Comparison of ENCODE assay signal across 17 cellular contexts in the genomic region with DNA sequence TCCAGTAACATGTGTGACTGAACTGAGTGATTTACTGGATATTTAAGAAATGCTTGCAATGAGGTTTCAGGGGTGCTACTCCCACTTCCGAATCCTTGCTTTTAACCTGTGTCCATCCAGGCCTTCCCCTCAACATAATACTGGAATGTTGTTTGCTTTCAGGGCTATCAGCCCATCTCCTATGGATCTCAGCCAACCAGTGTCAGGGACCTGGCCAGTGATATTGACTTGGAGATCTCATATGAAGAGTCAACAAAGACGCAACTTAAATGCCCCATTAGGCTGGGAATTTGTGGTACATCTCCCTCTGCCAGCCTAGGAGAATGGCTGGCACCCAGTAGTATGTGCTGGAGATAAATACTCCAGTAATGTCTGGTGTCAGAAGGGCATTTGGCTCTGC. TPM values are rescaled to one million over a fixed set of nuclear protein-coding genes. Genes with fewer than 3 reads are reported as not detected.
DNase-seq lines count a peak whose midpoint lies in the region; ATAC-seq and TF ChIP-seq lines count a peak whose summit lies in the region.
"Had no signal": no experiment of that assay in that cellular context is flagged by ENCODE, and none has a peak within 500 bp of the region (broad histone marks: within the 10 kb centered on the region; RNA-seq: fewer than 3 reads in every experiment).

No MANE protein-coding gene starts in this region.

- peak; percentile 28 to 41 (median 35) for ATAC-seq in right lobe of liver
- ATAC-seq in HG03045 (IDR thresholded peaks at IDR 0.05; ENCODE audit: unreplicated experiment), result no peak
- ATAC-seq: activated CD8-positive, alpha-beta memory T cell treated with anti-CD3 and anti-CD28 coated beads, Interleukin-2, amount 10 ng/mL, durations not matched to agents 7 days and 5 days; GM12878 had no signal

- no peak for DNase-seq in breast epithelium (ENCODE audit: low spot score in 2 of 2)
- DNase-seq in MCF 10A (ENCODE audit: unreplicated experiment), result no peak
- no peak for DNase-seq in SK-N-MC (ENCODE audit: low read depth, low spot score)
- DNase-seq in right lobe of liver, result peak in 2 of 3 donors; percentile 54 to 67
- DNase-seq in transverse colon, result no peak
- no peak for DNase-seq in NCI-H748 treated with DMSO at 0.1 percent for 48 hours (lab: John Stamatoyannopoulos, UW)
- DNase-seq in testis, result no peak
- DNase-seq: activated CD8-positive, alpha-beta memory T cell treated with anti-CD3 and anti-CD28 coated beads, Interleukin-2, amount 10 ng/mL, durations not matched to agents 7 days and 5 days; activated naive CD8-positive, alpha-beta T cell treated with anti-CD3 and anti-CD28 coated beads, Interleukin-2, amount 10 ng/mL, durations not matched to agents 7 days and 5 days; AML-193; cerebellar nuclear complex; hippocampal formation; MG63; nucleus accumbens had no signal

- H3K27me3 Mint-ChIP-seq in MCF 10A (ENCODE audit: insufficient read depth, unreplicated experiment), result no peaks in the 10 kb centered on the region

- H3K9me3 Mint-ChIP-seq in MCF 10A (ENCODE audit: unreplicated experiment), result no peaks in the 10 kb centered on the region
- H3K9me3 Mint-ChIP-seq: activated naive CD8-positive, alpha-beta T cell treated with anti-CD3 and anti-CD28 coated beads, Interleukin-2, amount 10 ng/mL, durations not matched to agents 7 days and 5 days had no signal

- TF ChIP-seq CTCF in breast epithelium (IDR thresholded peaks at IDR 0.05) (no peak), MCF 10A (IDR thresholded peaks at IDR 0.05; ENCODE audit: unreplicated experiment) (no peak), right lobe of liver (IDR thresholded peaks at IDR 0.05) (no peak), transverse colon (IDR thresholded peaks at IDR 0.05) (no peak), testis (IDR thresholded peaks at IDR 0.05) (no peak)

- POLR2A ChIA-PET in MCF 10A (lab: Yijun Ruan, JAX), result interaction anchor here (0.7 to 2.2 kb wide), 3 partner anchors 31 to 273 kb away, joined by 3 to 21 read pairs (median 3); no protein-coding TSS in a partner anchor

- intact Hi-C loops in breast epithelium (cut with DNase I; ENCODE audit: low total_unique reads) (loop anchor here (5.0 kb wide), 1 partner anchor 928 kb away; no protein-coding TSS in a partner anchor), MCF 10A (cut with micrococcal nuclease) (loop anchor here (5.0 kb wide), 2 partner anchors 322 to 407 kb away; partner anchors contain the start of genes ERG28, FLVCR2 and TTLL5), right lobe of liver (cut with DNase I) (loop anchor here (5.0 to 10.0 kb wide), 2 partner anchors 80 to 272 kb away; no protein-coding TSS in a partner anchor), transverse colon (cut with DNase I; ENCODE audit: low total_unique reads) (loop anchor here (5.0 kb wide), 1 partner anchor 77 kb away; no protein-coding TSS in a partner anchor), testis (cut with DNase I; ENCODE audit: low total_unique reads) (loop anchor here (5.0 kb wide), 1 partner anchor 267 kb away; no protein-coding TSS in a partner anchor)

- H3K27me3 ChIP-seq in breast epithelium (no peaks in the 10 kb centered on the region), right lobe of liver (no peaks in the 10 kb centered on the region), transverse colon (no peaks in the 10 kb centered on the region), testis (no peaks in the 10 kb centered on the region)
- H3K27me3 ChIP-seq: MG63 had no signal

- no peaks in the 10 kb centered on the region for H3K36me3 ChIP-seq in breast epithelium
- H3K36me3 ChIP-seq in SK-N-MC (ENCODE audit: insufficient read depth, low read length), result no peaks in the 10 kb centered on the region; the same call in 1 of the 2 replicates
- no peaks in the 10 kb centered on the region for H3K36me3 ChIP-seq in right lobe of liver
- no peaks in the 10 kb centered on the region for H3K36me3 ChIP-seq in transverse colon
- H3K36me3 ChIP-seq in testis (ENCODE audit: low read depth, missing control alignments), result no peaks in the 10 kb centered on the region
- H3K36me3 ChIP-seq: MG63 had no signal

- peaks cover 3% of the 10 kb centered on the region for H3K36me3 Mint-ChIP-seq in MCF 10A (ENCODE audit: insufficient read depth, unreplicated experiment)
- H3K36me3 Mint-ChIP-seq: activated CD8-positive, alpha-beta memory T cell treated with anti-CD3 and anti-CD28 coated beads, Interleukin-2, amount 10 ng/mL, durations not matched to agents 7 days and 5 days; activated naive CD8-positive, alpha-beta T cell treated with anti-CD3 and anti-CD28 coated beads, Interleukin-2, amount 10 ng/mL, durations not matched to agents 7 days and 5 days had no signal

- no peak overlapping the region for H3K27ac Mint-ChIP-seq in MCF 10A (ENCODE audit: low read depth, unreplicated experiment)
- H3K27ac Mint-ChIP-seq: activated naive CD8-positive, alpha-beta T cell treated with anti-CD3 and anti-CD28 coated beads, Interleukin-2, amount 10 ng/mL, durations not matched to agents 7 days and 5 days had no signal

- H3K4me1 ChIP-seq in breast epithelium, result peaks cover 0 to 13% of the 10 kb centered on the region in 2 donors
- H3K4me1 ChIP-seq in right lobe of liver, result peaks cover 0 to 36% (median 18%) of the 10 kb centered on the region in 4 donors
- peaks cover 14 to 39% (median 24%) of the 10 kb centered on the region in 4 donors for H3K4me1 ChIP-seq in transverse colon
- peaks cover 10% of the 10 kb centered on the region for H3K4me1 ChIP-seq in testis

- no peak overlapping the region for H3K4me3 Mint-ChIP-seq in MCF 10A (ENCODE audit: unreplicated experiment)

- TF ChIP-seq POLR2A in breast epithelium (IDR thresholded peaks at IDR 0.05), result no peak
- peak; percentile 33 for TF ChIP-seq POLR2A in right lobe of liver (IDR thresholded peaks at IDR 0.05)
- no peak for TF ChIP-seq POLR2A in transverse colon (IDR thresholded peaks at IDR 0.05)
- TF ChIP-seq POLR2A in testis (IDR thresholded peaks at IDR 0.05), result no peak

- H3K4me3 ChIP-seq in breast epithelium (no peak overlapping the region), SK-N-MC (no peak overlapping the region; the same call in 1 of the 2 replicates), right lobe of liver (no peak overlapping the region), transverse colon (no peak overlapping the region), testis (no peak overlapping the region)

- CTCF ChIA-PET in MCF 10A (lab: Yijun Ruan, JAX), result interaction anchor here (0.7 to 12.0 kb wide), 6 partner anchors 10 to 282 kb away, joined by 3 to 205 read pairs (median 6); no protein-coding TSS in a partner anchor

- no TSS peak for BruUV-seq in MCF 10A (replicated peaks; lab: Mats Ljungman, UMichigan)

- TF ChIP-seq EP300 in transverse colon (IDR thresholded peaks at IDR 0.05; ENCODE audit: low read depth), result no peak

- H3K27ac ChIP-seq in breast epithelium (peak overlapping the region; percentile 93), SK-N-MC (peak overlapping the region; percentile 70), right lobe of liver (peak overlapping the region; percentile 78 to 95 (median 80)), transverse colon (peak overlapping the region in 3 of 4 donors; percentile 89 to 93 (median 92)), testis (no peak overlapping the region)
- H3K27ac ChIP-seq: epithelial cell of prostate had no signal

- H3K9ac ChIP-seq in SK-N-MC (ENCODE audit: insufficient read length), result no peak overlapping the region

- 36% methylated on average over 2 of the region's 2 CpGs for WGBS in right lobe of liver (ENCODE audit: insufficient coverage, low coverage, low lambda C conversion rate, missing lambda C conversion rate)
- WGBS in transverse colon (ENCODE audit: low coverage in 1 of 2), 2 donors, result 75% methylated on average over 2 of the region's 2 CpGs; no CpG with 5 or more reads in 1 of the 2 donors
- whole genome bisulfite sequencing in testis, 2 donors, result 76 to 90% methylated on average over 2 of the region's 2 CpGs

- in situ Hi-C loops in transverse colon (cut with MboI; ENCODE audit: low pct_ligation_motif_present in 1 of 4, low pct_unique_long_range_greater_than_20kb in 1 of 4, low sequenced_read_pairs in 3 of 4), result loop anchor here (5.0 to 10.0 kb wide), 3 partner anchors 80 to 270 kb away; no protein-coding TSS in a partner anchor

- H3K4me1 Mint-ChIP-seq in MCF 10A (ENCODE audit: insufficient read depth, unreplicated experiment), result peaks cover 26% of the 10 kb centered on the region

- H3K9me3 ChIP-seq in breast epithelium, result no peaks in the 10 kb centered on the region
- H3K9me3 ChIP-seq in SK-N-MC (ENCODE audit: low read depth, low read length), result no peaks in the 10 kb centered on the region
- no peaks in the 10 kb centered on the region for H3K9me3 ChIP-seq in right lobe of liver
- H3K9me3 ChIP-seq in transverse colon, result no peaks in the 10 kb centered on the region
- no peaks in the 10 kb centered on the region for H3K9me3 ChIP-seq in testis
- H3K9me3 ChIP-seq: MG63 had no signal

RNA-seq across cellular contexts. Expression of gene IFT43, which starts 0.9 kb away (rescaled TPM):
- 10 to 100 TPM; 21.4 to 47.2 (median 41.9) TPM for total RNA-seq in breast epithelium
- total RNA-seq in MCF 10A (2022), result 34.9 and 52.9 TPM in 2 replicates
- 10 to 100 TPM; 13.8 to 36.6 (median 20.7) TPM for total RNA-seq in right lobe of liver
- 100 to 1,000 TPM in 1 of 4 donors, 10 to 100 TPM in 3; 24.5 to 412 (median 31.2) TPM for total RNA-seq in transverse colon
- total RNA-seq in testis, result 10 to 100 TPM; 55.1 to 68.4 TPM
- polyA plus RNA-seq in testis (ENCODE audit: insufficient read depth, low read depth, low replicate concordance), result 85.4 TPM

RNA-seq across cellular contexts. Expression of gene TGFB3, which starts 2.9 kb away (rescaled TPM):
- total RNA-seq in breast epithelium, result 10 to 100 TPM in 2 of 3 donors, 1 to 10 TPM in 1; 4.8 to 35.7 (median 24.0) TPM
- total RNA-seq in MCF 10A (2022), result 1.1 and 1.5 TPM in 2 replicates
- 10 to 100 TPM in 2 of 6 experiments, 1 to 10 TPM in 4; 4.3 to 60.1 (median 6.5) TPM for total RNA-seq in right lobe of liver
- 10 to 100 TPM in 2 of 4 donors, 1 to 10 TPM in 2; 4.4 to 22.5 (median 13.1) TPM for total RNA-seq in transverse colon
- total RNA-seq in testis, result 10 to 100 TPM in 1 of 2 donors, 1 to 10 TPM in 1; 9.4 to 15.2 TPM
- 18.0 TPM for polyA plus RNA-seq in testis (ENCODE audit: insufficient read depth, low read depth, low replicate concordance)

Comparison
In these comparisons a context has a peak if more than half of its experiments do, and no peak if none do; other contexts are left out.
1. DNase-seq: peak in right lobe of liver (2 of 3); none in breast epithelium (0 of 2), MCF 10A (single experiment), SK-N-MC (single experiment), transverse colon (single experiment), NCI-H748 treated with DMSO at 0.1 percent for 48 hours (single experiment) and testis (single experiment).
2. H3K27ac ChIP-seq: peak in breast epithelium (2 of 2), SK-N-MC (single experiment), right lobe of liver (3 of 3) and transverse colon (3 of 4); none in testis (0 of 2).